In the genomic region with DNA sequence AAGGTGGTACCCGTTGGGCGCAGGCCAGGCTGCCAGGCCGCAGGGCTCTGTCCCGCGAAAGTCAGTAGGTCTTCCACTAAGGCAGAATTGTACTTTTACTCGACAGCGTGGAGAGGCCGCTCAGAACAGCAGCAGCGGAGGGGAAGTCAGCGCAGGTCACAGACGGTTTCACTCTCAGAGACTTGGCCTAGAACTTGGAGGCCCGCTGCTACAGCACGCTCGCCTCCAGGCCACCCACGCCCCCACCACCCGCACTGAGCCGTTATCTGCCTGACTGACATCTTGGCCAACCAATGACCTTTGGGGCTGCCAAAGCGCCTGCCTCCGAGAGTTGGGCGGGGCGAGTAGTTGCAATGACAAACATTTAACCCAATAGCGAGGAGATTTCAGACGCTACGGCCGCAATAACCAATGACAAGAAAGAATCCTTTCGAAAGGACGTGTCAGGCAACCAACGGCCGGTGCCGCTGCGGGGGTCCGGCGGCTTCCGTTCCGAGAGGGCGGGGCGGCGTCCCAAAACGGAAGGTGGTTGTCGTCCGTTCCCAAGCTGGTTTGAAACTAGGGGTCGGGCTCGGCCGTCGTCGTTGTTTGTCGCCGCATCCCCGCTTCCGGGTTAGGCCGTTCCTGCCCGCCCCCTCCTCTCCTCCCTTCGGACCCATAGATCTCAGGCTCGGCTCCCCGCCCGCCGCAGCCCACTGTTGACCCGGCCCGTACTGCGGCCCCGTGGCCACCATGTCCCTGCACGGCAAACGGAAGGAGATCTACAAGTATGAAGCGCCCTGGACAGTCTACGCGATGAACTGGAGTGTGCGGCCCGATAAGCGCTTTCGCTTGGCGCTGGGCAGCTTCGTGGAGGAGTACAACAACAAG, we compare ENCODE assay signal across 8 cellular contexts. TPM values are rescaled to one million over a fixed set of nuclear protein-coding genes. Genes with fewer than 3 reads are reported as not detected.
DNase-seq lines count a peak whose midpoint lies in the region; ATAC-seq and TF ChIP-seq lines count a peak whose summit lies in the region.

A gene with protein sequence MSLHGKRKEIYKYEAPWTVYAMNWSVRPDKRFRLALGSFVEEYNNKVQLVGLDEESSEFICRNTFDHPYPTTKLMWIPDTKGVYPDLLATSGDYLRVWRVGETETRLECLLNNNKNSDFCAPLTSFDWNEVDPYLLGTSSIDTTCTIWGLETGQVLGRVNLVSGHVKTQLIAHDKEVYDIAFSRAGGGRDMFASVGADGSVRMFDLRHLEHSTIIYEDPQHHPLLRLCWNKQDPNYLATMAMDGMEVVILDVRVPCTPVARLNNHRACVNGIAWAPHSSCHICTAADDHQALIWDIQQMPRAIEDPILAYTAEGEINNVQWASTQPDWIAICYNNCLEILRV (plus strand): TSS at position 532 of the 870 bp plus-strand sequence. CDS start 201 bp downstream, at position 733.

- no peaks in the 10 kb centered on the region for H3K9me3 Mint-ChIP-seq in activated T-cell treated with anti-CD3 and anti-CD28 coated beads, Interleukin-2, amount 50 U/mL, for 4 hours

- H3K4me1 Mint-ChIP-seq in activated T-cell treated with anti-CD3 and anti-CD28 coated beads, Interleukin-2, amount 50 U/mL, for 4 hours (ENCODE audit: low read depth) = peaks cover 39% of the 10 kb centered on the region

- peaks cover 12% of the 10 kb centered on the region for H3K4me1 ChIP-seq in Panc1 (ENCODE audit: control insufficient read depth, insufficient read depth, low read length)
- H3K4me1 ChIP-seq in esophagus (ENCODE audit: control insufficient read depth in 2 of 2, insufficient read depth in 2 of 2, low read length in 1 of 2) = peaks cover 0 to 2% of the 10 kb centered on the region in 2 donors
- H3K4me1 ChIP-seq in muscle layer of colon (ENCODE audit: insufficient read depth, low read length) = peaks cover 35% of the 10 kb centered on the region

- H3K27ac ChIP-seq in Panc1 (ENCODE audit: low read length) = peak within 1 kb of the TSS; percentile 96
- H3K27ac ChIP-seq in esophagus (ENCODE audit: low read depth in 2 of 2, low read length in 1 of 2) = peak within 1 kb of the TSS; percentile 94 to 95
- peak within 1 kb of the TSS; percentile 92 for H3K27ac ChIP-seq in muscle layer of colon (ENCODE audit: low read depth, low read length)

- H3K9me3 ChIP-seq in Panc1 (ENCODE audit: control insufficient read depth, insufficient read depth, low read depth, low read length) (peaks cover 6% of the 10 kb centered on the region; the same call in 1 of the 2 replicates), esophagus (ENCODE audit: control insufficient read depth in 2 of 2, insufficient read depth in 1 of 2, low read depth in 1 of 2, low read length in 1 of 2) (no peaks in the 10 kb centered on the region), muscle layer of colon (ENCODE audit: low read length) (no peaks in the 10 kb centered on the region)

- peak within 1 kb of the TSS; percentile 64 for H3K9ac ChIP-seq in muscle layer of colon (ENCODE audit: low read length)

- H3K27me3 ChIP-seq in Panc1 (ENCODE audit: control insufficient read depth, insufficient read depth, low read length) = no peaks in the 10 kb centered on the region
- no peaks in the 10 kb centered on the region for H3K27me3 ChIP-seq in esophagus (ENCODE audit: control insufficient read depth in 1 of 2, insufficient read depth in 2 of 2, low read length in 2 of 2)
- H3K27me3 ChIP-seq in muscle layer of colon (ENCODE audit: control insufficient read depth in 1 of 2, insufficient read depth in 2 of 2, low read length in 2 of 2) = no peaks in the 10 kb centered on the region

- H3K36me3 ChIP-seq in Panc1 (ENCODE audit: control insufficient read depth, insufficient read depth, low read length) (peaks cover 4% of the 10 kb centered on the region; the same call in 1 of the 2 replicates), esophagus (ENCODE audit: control insufficient read depth in 2 of 2, insufficient read depth in 2 of 2, low read length in 1 of 2) (no peaks in the 10 kb centered on the region), muscle layer of colon (ENCODE audit: insufficient read depth, low read length) (no peaks in the 10 kb centered on the region)

- no peaks in the 10 kb centered on the region for H3K27me3 Mint-ChIP-seq in activated T-cell treated with anti-CD3 and anti-CD28 coated beads, Interleukin-2, amount 50 U/mL, for 4 hours (ENCODE audit: low read depth)

- in situ Hi-C loops in Panc1 (cut with HindIII; ENCODE audit: low pct_unique_long_range_greater_than_20kb, low sequenced_read_pairs) = no loop called here

- POLR2A ChIA-PET in Panc1 (lab: Charles Lee) = interaction anchor here (0.6 kb wide), 2 partner anchors 19 to 105 kb away, joined by 3 read pairs; no protein-coding TSS in a partner anchor

- intact Hi-C loops in Panc1 (cut with micrococcal nuclease; ENCODE audit: unreplicated experiment) = no loop called here

- H3K4me3 ChIP-seq in Panc1 (ENCODE audit: low read depth in 2 of 2, low read length in 2 of 2) (peak within 1 kb of the TSS; percentile 79 to 88), esophagus (ENCODE audit: low read depth in 1 of 2, low read length in 2 of 2) (peak within 1 kb of the TSS; percentile 85 to 98), muscle layer of colon (ENCODE audit: low read depth in 1 of 2, low read length in 2 of 2) (peak within 1 kb of the TSS; percentile 87 to 91)

- DNase-seq in DMS53 (lab: John Stamatoyannopoulos, UW) = peak; percentile 99
- DNase-seq in KG1 (lab: John Stamatoyannopoulos, UW) = peak; percentile 95
- DNase-seq in Panc1 (ENCODE audit: low read depth, low spot score) = peak; percentile 95
- DNase-seq in activated T-cell treated with anti-CD3 and anti-CD28 coated beads, Interleukin-2, amount 50 U/mL, for 4 hours = peak; percentile 99
- peak; percentile 98 for DNase-seq in stimulated activated CD8-positive, alpha-beta memory T cell treated with anti-CD3 and anti-CD28 coated beads, Interleukin-7, amount 100 ng/mL, for 24 hours (ENCODE audit: low read depth)

- peak within 1 kb of the TSS; percentile 99 for H3K4me3 Mint-ChIP-seq in activated T-cell treated with anti-CD3 and anti-CD28 coated beads, Interleukin-2, amount 50 U/mL, for 4 hours

- peak; percentile 94 for ATAC-seq in GM21723 (IDR thresholded peaks at IDR 0.05; ENCODE audit: unreplicated experiment)
- peak; percentile 95 for ATAC-seq in Panc1
- ATAC-seq in activated T-cell treated with anti-CD3 and anti-CD28 coated beads, Interleukin-2, amount 50 U/mL, for 4 hours = peak; percentile 93 to 94

- BruUV-seq in Panc1 (replicated peaks; lab: Mats Ljungman, UMichigan) = no TSS peak

- H3K36me3 Mint-ChIP-seq in activated T-cell treated with anti-CD3 and anti-CD28 coated beads, Interleukin-2, amount 50 U/mL, for 4 hours (ENCODE audit: insufficient read depth) = peaks cover 4% of the 10 kb centered on the region

- 0% methylated on average over 72 of the region's 72 CpGs for WGBS in esophagus, 2 donors

- CTCF ChIA-PET in Panc1 (lab: Charles Lee) = interaction anchor here (0.6 kb wide), 1 partner anchor 77 kb away, joined by 5 read pairs; no protein-coding TSS in a partner anchor

- TF ChIP-seq CTCF in Panc1 (IDR thresholded peaks at IDR 0.05) = no peak

RNA-seq across cellular contexts. Expression of the gene that starts here (rescaled TPM):
- total RNA-seq in Panc1 (2021; ENCODE audit: unreplicated experiment) = 60.4 TPM
- polyA plus RNA-seq in Panc1 (2012; ENCODE audit: insufficient read length) = 45.1 TPM
- 10 to 100 TPM; 82.1 to 89.7 (median 86.0) TPM for total RNA-seq in activated T-cell treated with anti-CD3 and anti-CD28 coated beads, Interleukin-2, amount 50 U/mL, for 4 hours
- polyA plus RNA-seq in esophagus = 10 to 100 TPM in 1 of 2 donors, 1 to 10 TPM in 1; 9.1 to 16.0 TPM

Comparison
In these comparisons a context has a peak if more than half of its experiments do, and no peak if none do; other contexts are left out.
1. Peak in every context shown above with its lines: DNase-seq, ATAC-seq, H3K4me3 ChIP-seq and H3K27ac ChIP-seq.